1 cellular context compared by ENCODE assay signal in genomic region chrX:129360175-129360574, GRCh38.
TF ChIP-seq lines count a peak whose summit lies in the region.

No MANE protein-coding gene starts in this region.

TF ChIP-seq in H1, 55 proteins besides CTCF, POLR2A, EP300 and RAD21 (continued from another document):
- no peak for TF ChIP-seq CHD7 (IDR thresholded peaks at IDR 0.05; ENCODE audit: insufficient replicate concordance, low read length)
- TF ChIP-seq CHD1 (IDR thresholded peaks at IDR 0.05; ENCODE audit: low read depth, low read length) = no peak
- no peak for TF ChIP-seq RBBP5 (IDR thresholded peaks at IDR 0.05; ENCODE audit: borderline replicate concordance, low read depth, low read length)
- TF ChIP-seq SIX5 (IDR thresholded peaks at IDR 0.05; ENCODE audit: low read depth, low read length) = no peak
- no peak for TF ChIP-seq RFX5 (IDR thresholded peaks at IDR 0.05; ENCODE audit: borderline replicate concordance, low read depth, low read length)
- TF ChIP-seq NRF1 (IDR thresholded peaks at IDR 0.05; ENCODE audit: low read depth, low read length) = no peak
- no peak for TF ChIP-seq EGR1 (IDR thresholded peaks at IDR 0.05; ENCODE audit: borderline replicate concordance, low read depth, low read length)
- TF ChIP-seq POU5F1 (IDR thresholded peaks at IDR 0.05; ENCODE audit: low read depth, low read length) = no peak
- TF ChIP-seq TCF12 (IDR thresholded peaks at IDR 0.05; ENCODE audit: low read depth, low read length) = no peak
- no peak for TF ChIP-seq BACH1 (IDR thresholded peaks at IDR 0.05; ENCODE audit: low read length)
- no peak for TF ChIP-seq SP1 (IDR thresholded peaks at IDR 0.05; ENCODE audit: low read depth, low read length)
- no peak for TF ChIP-seq KDM4A (IDR thresholded peaks at IDR 0.05; ENCODE audit: low read depth, low read length, severe bottlenecking)
- no peak for TF ChIP-seq SIRT6 (IDR thresholded peaks at IDR 0.05; ENCODE audit: low read length)
- TF ChIP-seq TBP (IDR thresholded peaks at IDR 0.05; ENCODE audit: low read depth, low read length) = no peak
- TF ChIP-seq CBX8 (IDR thresholded peaks at IDR 0.05; ENCODE audit: borderline replicate concordance, low read depth, low read length) = no peak
- TF ChIP-seq USF2 (IDR thresholded peaks at IDR 0.05; ENCODE audit: low read length) = no peak
TF ChIP-seq in H1: peak in this region for 0.
